7 cellular contexts compared by ENCODE assay signal in genomic region chr6:16511048-16511660, GRCh38.
DNase-seq lines count a peak whose midpoint lies in the region; ATAC-seq and TF ChIP-seq lines count a peak whose summit lies in the region.

No MANE protein-coding gene starts in this region.

- WGBS in prostate gland = 47% methylated on average over 4 of the region's 4 CpGs

- intact Hi-C loops in prostate gland (cut with DNase I) = loop anchor here (2.0 to 10.0 kb wide), 3 partner anchors 252 to 574 kb away; no protein-coding TSS in a partner anchor

- TF ChIP-seq CTCF in WERI-Rb-1 (IDR thresholded peaks at IDR 0.05; ENCODE audit: low read depth, low read length) (peak; percentile 86), prostate gland (IDR thresholded peaks at IDR 0.05) (peak in 3 of 4 experiments; percentile 47 to 57 (median 54))

- H3K9me3 ChIP-seq in WERI-Rb-1 (ENCODE audit: severe bottlenecking) = no peaks in the 10 kb centered on the region
- H3K9me3 ChIP-seq in prostate gland = no peaks in the 10 kb centered on the region

- no peaks in the 10 kb centered on the region for H3K27me3 ChIP-seq in WERI-Rb-1 (ENCODE audit: insufficient read depth, low read depth, severe bottlenecking)
- no peaks in the 10 kb centered on the region for H3K27me3 ChIP-seq in prostate gland (replicated peaks; ENCODE audit: insufficient read depth)

- TF ChIP-seq POLR2A in prostate gland (IDR thresholded peaks at IDR 0.05) = no peak

- no peak for ATAC-seq in GM18870 (IDR thresholded peaks at IDR 0.05; ENCODE audit: unreplicated experiment)

- H3K4me3 ChIP-seq in WERI-Rb-1 (ENCODE audit: low read depth, low read length) = no peak overlapping the region
- H3K4me3 ChIP-seq in prostate gland = no peak overlapping the region

- DNase-seq in Daoy (ENCODE audit: low read depth) = peak; percentile 45
- DNase-seq in HuH-7 (ENCODE audit: low spot score) = peak; percentile 15
- peak; percentile 33 for DNase-seq in WERI-Rb-1
- peak; percentile 21 for DNase-seq in fibroblast of the conjunctiva (ENCODE audit: low read depth)
- no peak for DNase-seq in prostate gland (ENCODE audit: low spot score)
- no peak for DNase-seq in OCI-M2 (lab: John Stamatoyannopoulos, UW; ENCODE audit: unreplicated experiment)

- peaks cover 8% of the 10 kb centered on the region for H3K4me1 ChIP-seq in prostate gland (replicated peaks)

- H3K36me3 ChIP-seq in WERI-Rb-1 (no peaks in the 10 kb centered on the region), prostate gland (no peaks in the 10 kb centered on the region)

- H3K27ac ChIP-seq in WERI-Rb-1 = no peak overlapping the region
- H3K27ac ChIP-seq in prostate gland = no peak overlapping the region

Comparison
In these comparisons a context has a peak if more than half of its experiments do, and no peak if none do; other contexts are left out.
1. DNase-seq: peak in Daoy (single experiment), HuH-7 (single experiment), WERI-Rb-1 (single experiment) and fibroblast of the conjunctiva (single experiment); none in prostate gland (single experiment) and OCI-M2 (single experiment).